In genomic region chr5:93381057-93381456, GRCh38 we compare ENCODE assay signal across 17 cellular contexts.
"Had no signal": no experiment of that assay in that cellular context is flagged by ENCODE, and none has a peak within 500 bp of the region (broad histone marks: within the 10 kb centered on the region; RNA-seq: fewer than 3 reads in every experiment).

No MANE protein-coding gene starts in this region.

- H3K4me3 ChIP-seq: gastrocnemius medialis, heart right ventricle, skin epidermis, transverse colon, vagina had no signal

- H3K4me1 Mint-ChIP-seq: activated naive CD8-positive, alpha-beta T cell treated with anti-CD3 and anti-CD28 coated beads, Interleukin-2, amount 10 ng/mL, durations not matched to agents 7 days and 5 days; naive B cell had no signal

- H3K36me3 ChIP-seq: gastrocnemius medialis, heart right ventricle, transverse colon, vagina had no signal

- H3K9me3 Mint-ChIP-seq: activated naive CD8-positive, alpha-beta T cell treated with anti-CD3 and anti-CD28 coated beads, Interleukin-2, amount 10 ng/mL, durations not matched to agents 7 days and 5 days had no signal

- H3K27me3 Mint-ChIP-seq: effector memory CD8-positive, alpha-beta T cell had no signal

- H3K36me3 Mint-ChIP-seq: activated naive CD8-positive, alpha-beta T cell treated with anti-CD3 and anti-CD28 coated beads, Interleukin-2, amount 10 ng/mL, durations not matched to agents 7 days and 5 days; naive B cell had no signal

- H3K4me1 ChIP-seq: gastrocnemius medialis, heart right ventricle, transverse colon, vagina had no signal

- DNase-seq: activated CD4-positive, CD25-positive, alpha-beta regulatory T cell treated with anti-CD3 and anti-CD28 coated beads, Interleukin-2, amount 50 U/mL, for 72 hours; activated naive CD4-positive, alpha-beta T cell; activated naive CD8-positive, alpha-beta T cell treated with anti-CD3 and anti-CD28 coated beads, Interleukin-2, amount 10 ng/mL, durations not matched to agents 7 days and 5 days; activated T-cell treated with anti-CD3 and anti-CD28 coated beads for 4 hours; dermis blood vessel endothelial cell; effector memory CD8-positive, alpha-beta T cell; gastrocnemius medialis; heart right ventricle; left colon; mammary epithelial cell; naive B cell; retina; stimulated activated naive CD8-positive, alpha-beta T cell treated with anti-CD3 and anti-CD28 coated beads, Interleukin-15, Interleukin-2, amounts not matched to agents 100 U/mL and 50 U/mL, for 24 hours; T-helper 9 cell; transverse colon had no signal

- H3K9me3 ChIP-seq: gastrocnemius medialis, heart right ventricle, transverse colon, vagina had no signal

- H3K4me3 Mint-ChIP-seq: activated naive CD8-positive, alpha-beta T cell treated with anti-CD3 and anti-CD28 coated beads, Interleukin-2, amount 10 ng/mL, durations not matched to agents 7 days and 5 days; effector memory CD8-positive, alpha-beta T cell; naive B cell had no signal

- H3K27ac Mint-ChIP-seq: activated naive CD8-positive, alpha-beta T cell treated with anti-CD3 and anti-CD28 coated beads, Interleukin-2, amount 10 ng/mL, durations not matched to agents 7 days and 5 days; effector memory CD8-positive, alpha-beta T cell; naive B cell had no signal

- H3K27ac ChIP-seq: gastrocnemius medialis, heart right ventricle, skin epidermis, transverse colon, vagina had no signal

- ATAC-seq: effector memory CD8-positive, alpha-beta T cell; gastrocnemius medialis; heart right ventricle; left colon; stimulated activated naive CD8-positive, alpha-beta T cell treated with anti-CD3 and anti-CD28 coated beads, Interleukin-15, Interleukin-2, amounts not matched to agents 100 U/mL and 50 U/mL, for 24 hours had no signal

- H3K27me3 ChIP-seq: gastrocnemius medialis, heart right ventricle, transverse colon, vagina had no signal
